In genomic region chr17:78253946-78254672, GRCh38 we compare ENCODE assay signal across 8 cellular contexts. TPM values are rescaled to one million over a fixed set of nuclear protein-coding genes. Genes with fewer than 3 reads are reported as not detected.
A peak's percentile ranks its signal among the peaks of the same experiment; 100 is the strongest.
DNase-seq lines count a peak whose midpoint lies in the region.

No MANE protein-coding gene starts in this region.

- H3K4me3 Mint-ChIP-seq in activated T-cell treated with anti-CD3 and anti-CD28 coated beads, Interleukin-2, amount 50 U/mL, for 24 hours, result peak overlapping the region; percentile 79

- peak overlapping the region; percentile 96 for H3K27ac ChIP-seq in HUES6 (ENCODE audit: low read depth, low read length)
- peak overlapping the region; percentile 69 to 74 for H3K27ac ChIP-seq in esophagus (ENCODE audit: low read depth in 2 of 2, low read length in 1 of 2)

- H3K4me3 ChIP-seq in HUES6 (ENCODE audit: low read depth, low read length), result peak overlapping the region; percentile 89
- peak overlapping the region; percentile 81 to 83 for H3K4me3 ChIP-seq in esophagus (ENCODE audit: low read depth in 1 of 2, low read length in 2 of 2)

- DNase-seq in NK-92 treated with Interleukin-12 subunit alpha and Interleukin-12 subunit beta, amount 100 ng/mL, for 24 hours (lab: John Stamatoyannopoulos, UW), result peak; percentile 68
- no peak for DNase-seq in NK-92 (lab: John Stamatoyannopoulos, UW; ENCODE audit: unreplicated experiment)
- DNase-seq in OCI-M2 (lab: John Stamatoyannopoulos, UW; ENCODE audit: unreplicated experiment), result peak; percentile 35
- peak; percentile 90 for DNase-seq in activated T-cell treated with anti-CD3 and anti-CD28 coated beads, Interleukin-2, amount 50 U/mL, for 24 hours
- DNase-seq in mucosa of gallbladder (ENCODE audit: low spot score), result peak; percentile 83
- DNase-seq in stimulated activated CD8-positive, alpha-beta memory T cell treated with anti-CD3 and anti-CD28 coated beads, Interleukin-4, amount 100 ng/mL, for 1 hour (ENCODE audit: low read depth in 2 of 2, low spot score in 1 of 2), result peak; percentile 42 to 62

- H3K27me3 ChIP-seq in HUES6 (ENCODE audit: control insufficient read depth, insufficient read depth, low read length) (no peaks in the 10 kb centered on the region), esophagus (ENCODE audit: control insufficient read depth in 1 of 2, insufficient read depth in 2 of 2, low read length in 2 of 2) (no peaks in the 10 kb centered on the region)

- no peaks in the 10 kb centered on the region for H3K36me3 ChIP-seq in HUES6 (ENCODE audit: control insufficient read depth, insufficient read depth, low read length)
- no peaks in the 10 kb centered on the region for H3K36me3 ChIP-seq in esophagus (ENCODE audit: control insufficient read depth in 2 of 2, insufficient read depth in 2 of 2, low read length in 1 of 2)

- H3K9ac ChIP-seq in HUES6 (ENCODE audit: low read length), result peak overlapping the region; percentile 90

- no peaks in the 10 kb centered on the region for H3K27me3 Mint-ChIP-seq in activated T-cell treated with anti-CD3 and anti-CD28 coated beads, Interleukin-2, amount 50 U/mL, for 24 hours

- no peaks in the 10 kb centered on the region for H3K9me3 ChIP-seq in HUES6 (ENCODE audit: control insufficient read depth, insufficient read depth, low read depth, low read length)
- no peaks in the 10 kb centered on the region for H3K9me3 ChIP-seq in esophagus (ENCODE audit: control insufficient read depth in 2 of 2, insufficient read depth in 1 of 2, low read depth in 1 of 2, low read length in 1 of 2)

- 2% methylated on average over 73 of the region's 73 CpGs for WGBS in esophagus, 2 donors

- H3K4me1 ChIP-seq in HUES6 (ENCODE audit: control insufficient read depth, insufficient read depth, low read length) (peaks cover 63% of the 10 kb centered on the region), esophagus (ENCODE audit: control insufficient read depth in 2 of 2, insufficient read depth in 2 of 2, low read length in 1 of 2) (peaks cover 3 to 15% of the 10 kb centered on the region in 2 donors)

- H3K27ac Mint-ChIP-seq in activated T-cell treated with anti-CD3 and anti-CD28 coated beads, Interleukin-2, amount 50 U/mL, for 24 hours, result peak overlapping the region; percentile 89

- no peaks in the 10 kb centered on the region for H3K36me3 Mint-ChIP-seq in activated T-cell treated with anti-CD3 and anti-CD28 coated beads, Interleukin-2, amount 50 U/mL, for 24 hours (ENCODE audit: low read depth)

- no peaks in the 10 kb centered on the region for H3K9me3 Mint-ChIP-seq in activated T-cell treated with anti-CD3 and anti-CD28 coated beads, Interleukin-2, amount 50 U/mL, for 24 hours

- H3K4me1 Mint-ChIP-seq in activated T-cell treated with anti-CD3 and anti-CD28 coated beads, Interleukin-2, amount 50 U/mL, for 24 hours (ENCODE audit: low read depth), result peaks cover 53% of the 10 kb centered on the region

RNA-seq across cellular contexts. Expression of gene TMEM235, which starts 22.7 kb away (rescaled TPM):
- not detected for polyA plus RNA-seq in esophagus
- total RNA-seq in mucosa of gallbladder, result not detected

RNA-seq across cellular contexts. Expression of gene BIRC5, which starts 40.1 kb away (rescaled TPM):
- polyA plus RNA-seq in esophagus, result 10 to 100 TPM in 1 of 2 donors, 1 to 10 TPM in 1; 8.0 to 17.6 TPM
- 2.7 TPM for total RNA-seq in mucosa of gallbladder
